1 cellular context compared by ENCODE assay signal in genomic region chr12:64709429-64709828, GRCh38.
A peak's percentile ranks its signal among the peaks of the same experiment; 100 is the strongest.
TF ChIP-seq lines count a peak whose summit lies in the region.

No MANE protein-coding gene starts in this region.

TF ChIP-seq in K562, 482 proteins besides CTCF, POLR2A, EP300 and RAD21 (continued from another document):
- TF ChIP-seq, protein P1, sequence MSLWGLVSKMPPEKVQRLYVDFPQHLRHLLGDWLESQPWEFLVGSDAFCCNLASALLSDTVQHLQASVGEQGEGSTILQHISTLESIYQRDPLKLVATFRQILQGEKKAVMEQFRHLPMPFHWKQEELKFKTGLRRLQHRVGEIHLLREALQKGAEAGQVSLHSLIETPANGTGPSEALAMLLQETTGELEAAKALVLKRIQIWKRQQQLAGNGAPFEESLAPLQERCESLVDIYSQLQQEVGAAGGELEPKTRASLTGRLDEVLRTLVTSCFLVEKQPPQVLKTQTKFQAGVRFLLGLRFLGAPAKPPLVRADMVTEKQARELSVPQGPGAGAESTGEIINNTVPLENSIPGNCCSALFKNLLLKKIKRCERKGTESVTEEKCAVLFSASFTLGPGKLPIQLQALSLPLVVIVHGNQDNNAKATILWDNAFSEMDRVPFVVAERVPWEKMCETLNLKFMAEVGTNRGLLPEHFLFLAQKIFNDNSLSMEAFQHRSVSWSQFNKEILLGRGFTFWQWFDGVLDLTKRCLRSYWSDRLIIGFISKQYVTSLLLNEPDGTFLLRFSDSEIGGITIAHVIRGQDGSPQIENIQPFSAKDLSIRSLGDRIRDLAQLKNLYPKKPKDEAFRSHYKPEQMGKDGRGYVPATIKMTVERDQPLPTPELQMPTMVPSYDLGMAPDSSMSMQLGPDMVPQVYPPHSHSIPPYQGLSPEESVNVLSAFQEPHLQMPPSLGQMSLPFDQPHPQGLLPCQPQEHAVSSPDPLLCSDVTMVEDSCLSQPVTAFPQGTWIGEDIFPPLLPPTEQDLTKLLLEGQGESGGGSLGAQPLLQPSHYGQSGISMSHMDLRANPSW (CRISPR knock-in tag; IDR thresholded peaks at IDR 0.05): no peak
- peak in 2 of 3 experiments; percentile 27 to 51 for TF ChIP-seq YY1 (IDR thresholded peaks at IDR 0.05; ENCODE audit: borderline replicate concordance in 1 of 3, control insufficient read depth in 1 of 3, extremely low read depth in 1 of 3, insufficient read depth in 3 of 3, insufficient read length in 1 of 3, insufficient replicate concordance in 2 of 3, low read depth in 1 of 3, low read length in 2 of 3)
